Comparison of ENCODE assay signal across 23 cellular contexts in the genomic region with DNA sequence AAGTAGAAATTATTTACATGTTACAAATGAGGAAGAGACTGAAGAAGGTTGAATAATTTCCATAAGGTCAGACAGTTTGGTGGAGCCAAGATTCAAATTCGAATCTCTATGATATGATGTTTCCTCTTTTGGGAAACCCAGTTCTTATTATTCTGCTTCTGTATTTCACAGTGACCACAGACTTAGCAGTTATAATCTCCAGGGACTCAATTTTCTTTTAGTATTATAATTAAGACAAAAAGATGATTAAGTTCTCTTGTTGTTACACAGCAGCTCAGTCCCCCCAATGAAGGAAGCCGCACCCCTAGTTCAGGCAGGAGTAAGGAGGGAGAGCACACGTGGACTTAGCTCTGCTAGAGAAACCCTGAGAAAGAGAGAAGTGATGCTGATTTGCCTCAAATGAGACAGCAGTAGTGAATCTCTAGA.
A peak's percentile ranks its signal among the peaks of the same experiment; 100 is the strongest.
DNase-seq lines count a peak whose midpoint lies in the region; ATAC-seq, FAIRE-seq and TF ChIP-seq lines count a peak whose summit lies in the region.
"Had no signal": no experiment of that assay in that cellular context is flagged by ENCODE, and none has a peak within 500 bp of the region (broad histone marks: within the 10 kb centered on the region; RNA-seq: fewer than 3 reads in every experiment).

No MANE protein-coding gene starts in this region.

- H3K9me3 Mint-ChIP-seq in memory B cell: no peaks in the 10 kb centered on the region
- H3K9me3 Mint-ChIP-seq: nephron had no signal

- no peaks in the 10 kb centered on the region for H3K27me3 ChIP-seq in prostate gland (replicated peaks; ENCODE audit: insufficient read depth)
- H3K27me3 ChIP-seq: gastrocnemius medialis had no signal

- peaks cover 16% of the 10 kb centered on the region for H3K4me1 Mint-ChIP-seq in memory B cell

- FAIRE-seq in H54 (lab: Jason Lieb, UNC): no peak

- H3K4me3 ChIP-seq in prostate gland: no peak overlapping the region
- H3K4me3 ChIP-seq: gastrocnemius medialis, GM23248, psoas muscle had no signal

- peak overlapping the region; percentile 13 for H3K27ac Mint-ChIP-seq in memory B cell
- H3K27ac Mint-ChIP-seq: CD4-positive, alpha-beta memory T cell; nephron had no signal

- intact Hi-C loops in prostate gland (cut with DNase I): no loop called here

- no peak for TF ChIP-seq CTCF in prostate gland (IDR thresholded peaks at IDR 0.05)

- in situ Hi-C loops in ACHN (cut with HindIII; ENCODE audit: low pct_ligation_motif_present, low pct_unique_long_range_greater_than_20kb, low sequenced_read_pairs): no loop called here

- H3K9me3 ChIP-seq in prostate gland: no peaks in the 10 kb centered on the region
- H3K9me3 ChIP-seq: gastrocnemius medialis, psoas muscle had no signal

- DNase-seq in CD1c-positive myeloid dendritic cell (ENCODE audit: extremely low spot score): peak; percentile 47
- peak; percentile 29 for DNase-seq in OCI-M1 (lab: John Stamatoyannopoulos, UW)
- DNase-seq in memory B cell (ENCODE audit: low spot score in 2 of 2): peak; percentile 37 to 38
- no peak for DNase-seq in NCI-H187 treated with DMSO at 0.1 percent for 48 hours (lab: John Stamatoyannopoulos, UW)
- no peak for DNase-seq in H54 (ENCODE audit: insufficient read length, low spot score)
- no peak for DNase-seq in ACHN
- DNase-seq in prostate gland (ENCODE audit: low spot score): no peak
- DNase-seq: activated naive CD4-positive, alpha-beta T cell treated with Interleukin-2 at 50 U/mL for 16 hours; CD4-positive, alpha-beta memory T cell; central memory CD4-positive, alpha-beta T cell; DMS153; gastrocnemius medialis; GM23248; kidney glomerular epithelial cell; mesenchymal stem cell; NCI-H146; NCI-H748 treated with DMSO at 0.1 percent for 48 hours; psoas muscle; RPMI8226; stimulated activated CD4-positive, alpha-beta T cell treated with anti-CD3 and anti-CD28 coated beads, Interleukin-2, amount 100 ng/mL, for 48 hours; SW 1271 had no signal

- H3K27ac ChIP-seq in prostate gland: no peak overlapping the region
- H3K27ac ChIP-seq: gastrocnemius medialis, GM23248, psoas muscle had no signal

- no peaks in the 10 kb centered on the region for H3K4me1 ChIP-seq in prostate gland (replicated peaks)
- H3K4me1 ChIP-seq: gastrocnemius medialis, psoas muscle had no signal

- H3K27me3 Mint-ChIP-seq in memory B cell: no peaks in the 10 kb centered on the region

- no peak for TF ChIP-seq POLR2A in H54 (IDR thresholded peaks at IDR 0.05; ENCODE audit: low read depth, low read length)
- TF ChIP-seq POLR2A in prostate gland (IDR thresholded peaks at IDR 0.05): no peak

- 86% methylated on average over 3 of the region's 3 CpGs for WGBS in prostate gland

- H3K36me3 Mint-ChIP-seq in memory B cell: no peaks in the 10 kb centered on the region
- H3K36me3 Mint-ChIP-seq: CD4-positive, alpha-beta memory T cell had no signal

- peak; percentile 54 for ATAC-seq in HG03103 (IDR thresholded peaks at IDR 0.05; ENCODE audit: low read depth, unreplicated experiment)
- peak; percentile 91 for ATAC-seq in memory B cell (ENCODE audit: low read depth)
- ATAC-seq: gastrocnemius medialis, psoas muscle had no signal

- no peaks in the 10 kb centered on the region for H3K36me3 ChIP-seq in prostate gland
- H3K36me3 ChIP-seq: gastrocnemius medialis had no signal

- no peak overlapping the region for H3K4me3 Mint-ChIP-seq in memory B cell
- H3K4me3 Mint-ChIP-seq: CD4-positive, alpha-beta memory T cell; nephron had no signal

Comparison
In these comparisons a context has a peak if more than half of its experiments do, and no peak if none do; other contexts are left out.
1. DNase-seq: peak in CD1c-positive myeloid dendritic cell (single experiment), OCI-M1 (single experiment) and memory B cell (2 of 2); none in NCI-H187 treated with DMSO at 0.1 percent for 48 hours (single experiment), H54 (single experiment), ACHN (single experiment) and prostate gland (single experiment).